Comparison of ENCODE assay signal across 1 cellular context in genomic region chr9:126656214-126656613, GRCh38. TPM values are rescaled to one million over a fixed set of nuclear protein-coding genes. Genes with fewer than 3 reads are reported as not detected.
"Had no signal": no experiment of that assay in that cellular context is flagged by ENCODE, and none has a peak within 500 bp of the region (broad histone marks: within the 10 kb centered on the region; RNA-seq: fewer than 3 reads in every experiment).

No MANE protein-coding gene starts in this region.

RNA-seq across cellular contexts. Expression of gene LMX1B, which starts 42.5 kb away (rescaled TPM):
- total RNA-seq: LHCN-M2 had no signal
